In the genomic region with DNA sequence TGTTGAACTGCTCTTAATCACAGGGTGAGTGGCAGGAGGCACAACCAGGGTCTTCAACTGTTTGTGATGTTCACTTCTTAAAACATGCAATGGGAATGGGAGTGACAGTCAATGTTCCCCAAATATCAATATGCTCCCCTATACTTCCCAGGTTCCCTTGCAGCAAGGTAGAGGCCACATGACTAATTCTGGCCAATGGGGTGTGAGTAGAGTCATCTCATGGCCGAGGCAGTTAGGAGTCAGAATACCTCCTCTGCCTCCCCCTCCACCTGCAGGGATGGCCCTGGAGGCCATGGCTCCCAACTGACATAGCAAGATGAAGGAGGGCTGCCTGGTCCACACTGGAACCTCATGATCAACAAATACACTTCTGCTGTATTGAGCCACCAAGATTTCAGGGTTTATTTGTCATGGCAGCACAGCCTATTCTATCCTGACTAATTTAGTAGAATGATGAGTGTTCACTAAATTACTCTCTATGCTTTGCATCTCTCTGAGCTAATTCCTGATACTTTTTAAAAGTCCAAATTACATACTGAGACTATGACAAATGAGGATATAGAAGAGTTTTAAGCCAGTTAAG, we compare ENCODE assay signal across 25 cellular contexts. TPM values are rescaled to one million over a fixed set of nuclear protein-coding genes. Genes with fewer than 3 reads are reported as not detected.
A peak's percentile ranks its signal among the peaks of the same experiment; 100 is the strongest.
DNase-seq lines count a peak whose midpoint lies in the region; ATAC-seq, FAIRE-seq and TF ChIP-seq lines count a peak whose summit lies in the region.
"Had no signal": no experiment of that assay in that cellular context is flagged by ENCODE, and none has a peak within 500 bp of the region (broad histone marks: within the 10 kb centered on the region; RNA-seq: fewer than 3 reads in every experiment).

No MANE protein-coding gene starts in this region.

- no peaks in the 10 kb centered on the region; the same call in none of the 2 replicates for H4K20me1 ChIP-seq in K562 (replicated peaks; ENCODE audit: control insufficient read depth, insufficient read depth, low read length)

- no peaks in the 10 kb centered on the region for H3K9me3 ChIP-seq in K562 (replicated peaks; ENCODE audit: control insufficient read depth, insufficient read depth, low read depth, low read length)
- H3K9me3 ChIP-seq: A549; BLaER1 treated with 17β-estradiol and CSF1 and Interleukin-3, amounts not matched to agents 10 nM and 100 nM; Caco-2 had no signal

- H3K4me1 Mint-ChIP-seq in activated T-cell treated with anti-CD3 and anti-CD28 coated beads, Interleukin-2, amount 50 U/mL, for 24 hours (ENCODE audit: low read depth), result peaks cover 8% of the 10 kb centered on the region
- H3K4me1 Mint-ChIP-seq in activated T-cell treated with anti-CD3 and anti-CD28 coated beads, Interleukin-2, amount 50 U/mL, for 72 hours (ENCODE audit: low read depth), result peaks cover 9% of the 10 kb centered on the region
- peaks cover 0 to 8% of the 10 kb centered on the region in 2 donors for H3K4me1 Mint-ChIP-seq in natural killer cell treated with Interleukin-12 subunit alpha and Interleukin-12 subunit beta and Interleukin-15 and Interleukin-18, amount 100 ng/mL, for 72 hours (ENCODE audit: low read depth in 2 of 2)
- H3K4me1 Mint-ChIP-seq in natural killer cell, result peaks cover 4 to 16% of the 10 kb centered on the region in 2 donors

- no peaks in the 10 kb centered on the region for H3K27me3 Mint-ChIP-seq in activated T-cell treated with anti-CD3 and anti-CD28 coated beads, Interleukin-2, amount 50 U/mL, for 24 hours
- H3K27me3 Mint-ChIP-seq in activated T-cell treated with anti-CD3 and anti-CD28 coated beads, Interleukin-2, amount 50 U/mL, for 72 hours (ENCODE audit: low read depth), result no peaks in the 10 kb centered on the region
- no peaks in the 10 kb centered on the region for H3K27me3 Mint-ChIP-seq in natural killer cell treated with Interleukin-12 subunit alpha and Interleukin-12 subunit beta and Interleukin-15 and Interleukin-18, amount 100 ng/mL, for 72 hours
- no peaks in the 10 kb centered on the region for H3K27me3 Mint-ChIP-seq in natural killer cell (ENCODE audit: low read depth in 2 of 2)
- H3K27me3 Mint-ChIP-seq: B cell; CD4-positive, alpha-beta T cell had no signal

- TF ChIP-seq CTCF in natural killer cell (IDR thresholded peaks at IDR 0.05) (no peak), K562 (IDR thresholded peaks at IDR 0.05 in 2 of 3, conservative IDR thresholded peaks at IDR 0.05 in 1 of 3; ENCODE audit: insufficient read depth in 2 of 3, low read depth in 1 of 3, low read length in 3 of 3) (no peak)

- in situ Hi-C loops in K562 (cut with MboI), result no loop called here

- H3K9me1 ChIP-seq in K562 (ENCODE audit: control insufficient read depth, insufficient read depth, low read length), result no peaks in the 10 kb centered on the region

- no peak for TF ChIP-seq RAD21 in K562 (CRISPR knock-in tag; conservative IDR thresholded peaks at IDR 0.05 in 1 of 2, IDR thresholded peaks at IDR 0.05 in 1 of 2)

- H3K36me3 ChIP-seq in K562 (ENCODE audit: control insufficient read depth, insufficient read depth, low read length), result peaks cover 67% of the 10 kb centered on the region

- H3K36me3 Mint-ChIP-seq in activated T-cell treated with anti-CD3 and anti-CD28 coated beads, Interleukin-2, amount 50 U/mL, for 24 hours (ENCODE audit: low read depth), result peaks cover 82% of the 10 kb centered on the region
- peaks cover 13 to 27% of the 10 kb centered on the region in 2 donors for H3K36me3 Mint-ChIP-seq in activated T-cell treated with anti-CD3 and anti-CD28 coated beads, Interleukin-2, amount 50 U/mL, for 72 hours (ENCODE audit: insufficient read depth in 2 of 2)
- H3K36me3 Mint-ChIP-seq in natural killer cell treated with Interleukin-12 subunit alpha and Interleukin-12 subunit beta and Interleukin-15 and Interleukin-18, amount 100 ng/mL, for 72 hours, result peaks cover 28% of the 10 kb centered on the region
- peaks cover 16% of the 10 kb centered on the region for H3K36me3 Mint-ChIP-seq in natural killer cell

- CTCF ChIA-PET in K562 (lab: Yijun Ruan, JAX; ENCODE audit: low intra/inter-chr PET ratio), result no interaction called here

- no peak for ATAC-seq in activated T-cell treated with anti-CD3 and anti-CD28 coated beads, Interleukin-2, amount 50 U/mL, for 72 hours (replicated peaks in 1 of 2)
- no peak for ATAC-seq in natural killer cell treated with Interleukin-12 subunit alpha and Interleukin-12 subunit beta and Interleukin-15 and Interleukin-18, amount 100 ng/mL, for 72 hours
- ATAC-seq in natural killer cell (no peak), K562 (no peak), HG02840 (IDR thresholded peaks at IDR 0.05; ENCODE audit: low FRiP score, unreplicated experiment) (no peak)
- ATAC-seq: A549; CD8-positive, alpha-beta T cell had no signal

- 75% methylated on average over 1 of the region's 1 CpG for WGBS in K562 (ENCODE audit: insufficient coverage, low coverage, missing lambda C conversion rate)

- no peak overlapping the region for H2AFZ ChIP-seq in K562 (ENCODE audit: low read depth, low read length)

- FAIRE-seq in K562 (lab: Jason Lieb, UNC), result no peak
- FAIRE-seq: A549, D721Med, G401.6, GM12891, GM19239 had no signal

- DNase-seq in activated T-cell treated with anti-CD3 and anti-CD28 coated beads, Interleukin-2, amount 50 U/mL, for 24 hours, result no peak
- no peak for DNase-seq in activated T-cell treated with anti-CD3 and anti-CD28 coated beads, Interleukin-2, amount 50 U/mL, for 72 hours
- peak; percentile 56 for DNase-seq in natural killer cell treated with Interleukin-12 subunit alpha and Interleukin-12 subunit beta and Interleukin-15 and Interleukin-18, amount 100 ng/mL, for 72 hours (ENCODE audit: low spot score)
- DNase-seq in natural killer cell, result no peak
- DNase-seq in K562 (ENCODE audit: extremely low read depth in 1 of 4, low spot score in 3 of 4), result peak in 3 of 4 experiments; percentile 23 to 73 (median 66)
- no peak for DNase-seq in NCI-H774 (lab: John Stamatoyannopoulos, UW)
- DNase-seq: AML-193; Caco-2; Calu3; CD4-positive, alpha-beta T cell; CD8-positive, alpha-beta T cell; DMS79 treated with DMSO at 0.1 percent for 48 hours; GF-D8 had no signal

- H3K4me3 Mint-ChIP-seq in activated T-cell treated with anti-CD3 and anti-CD28 coated beads, Interleukin-2, amount 50 U/mL, for 24 hours, result no peak overlapping the region
- H3K4me3 Mint-ChIP-seq in activated T-cell treated with anti-CD3 and anti-CD28 coated beads, Interleukin-2, amount 50 U/mL, for 72 hours, result no peak overlapping the region
- no peak overlapping the region for H3K4me3 Mint-ChIP-seq in natural killer cell treated with Interleukin-12 subunit alpha and Interleukin-12 subunit beta and Interleukin-15 and Interleukin-18, amount 100 ng/mL, for 72 hours
- no peak overlapping the region for H3K4me3 Mint-ChIP-seq in natural killer cell
- H3K4me3 Mint-ChIP-seq: B cell; CD4-positive, alpha-beta T cell; CD8-positive, alpha-beta T cell had no signal

- POLR2A ChIA-PET in K562 (lab: Yijun Ruan, JAX), result no interaction called here

- H3K4me3 ChIP-seq in K562, result no peak overlapping the region
- H3K4me3 ChIP-seq: A549; BLaER1 treated with 17β-estradiol and CSF1 and Interleukin-3, amounts not matched to agents 10 nM and 100 nM had no signal

- H3K79me2 ChIP-seq in K562 (ENCODE audit: control insufficient read depth, insufficient read depth, low read length), result peaks cover 5% of the 10 kb centered on the region; the same call in 2 of the 3 replicates

- no peak for TF ChIP-seq POLR2A in K562 (conservative IDR thresholded peaks at IDR 0.05)

- BruUV-seq in K562 (replicated peaks; lab: Mats Ljungman, UMichigan), result no TSS peak

- no peaks in the 10 kb centered on the region for H3K27me3 ChIP-seq in K562 (ENCODE audit: control insufficient read depth in 2 of 2, insufficient read depth in 2 of 2, low read length in 2 of 2)
- H3K27me3 ChIP-seq: BLaER1 treated with 17β-estradiol and CSF1 and Interleukin-3, amounts not matched to agents 10 nM and 100 nM had no signal

- H3K9ac ChIP-seq in K562 (ENCODE audit: insufficient read depth in 1 of 2, low read depth in 2 of 2, low read length in 2 of 2), result no peak overlapping the region
- H3K9ac ChIP-seq: BLaER1 treated with 17β-estradiol and CSF1 and Interleukin-3, amounts not matched to agents 10 nM and 100 nM had no signal

- no peak overlapping the region for H3K4me2 ChIP-seq in K562 (ENCODE audit: insufficient read depth, low read length)
- H3K4me2 ChIP-seq: A549; BLaER1 treated with 17β-estradiol and CSF1 and Interleukin-3, amounts not matched to agents 10 nM and 100 nM had no signal

- H3K4me1 ChIP-seq in K562 (replicated peaks in 1 of 2; ENCODE audit: control insufficient read depth in 2 of 2, insufficient read depth in 2 of 2, low read length in 2 of 2), result no peaks in the 10 kb centered on the region; a peak in 2 of 5 replicates
- H3K4me1 ChIP-seq: BLaER1 treated with 17β-estradiol and CSF1 and Interleukin-3, amounts not matched to agents 10 nM and 100 nM; Caco-2 had no signal

- peak overlapping the region; percentile 50 for H3K27ac Mint-ChIP-seq in activated T-cell treated with anti-CD3 and anti-CD28 coated beads, Interleukin-2, amount 50 U/mL, for 24 hours
- no peak overlapping the region for H3K27ac Mint-ChIP-seq in activated T-cell treated with anti-CD3 and anti-CD28 coated beads, Interleukin-2, amount 50 U/mL, for 72 hours
- H3K27ac Mint-ChIP-seq in natural killer cell treated with Interleukin-12 subunit alpha and Interleukin-12 subunit beta and Interleukin-15 and Interleukin-18, amount 100 ng/mL, for 72 hours, result no peak overlapping the region
- H3K27ac Mint-ChIP-seq in natural killer cell, result no peak overlapping the region
- H3K27ac Mint-ChIP-seq: B cell; CD4-positive, alpha-beta T cell; CD8-positive, alpha-beta T cell had no signal

- H3K9me3 Mint-ChIP-seq in activated T-cell treated with anti-CD3 and anti-CD28 coated beads, Interleukin-2, amount 50 U/mL, for 24 hours, result no peaks in the 10 kb centered on the region
- H3K9me3 Mint-ChIP-seq in activated T-cell treated with anti-CD3 and anti-CD28 coated beads, Interleukin-2, amount 50 U/mL, for 72 hours, result peaks cover 0 to 5% of the 10 kb centered on the region in 2 donors
- H3K9me3 Mint-ChIP-seq in natural killer cell treated with Interleukin-12 subunit alpha and Interleukin-12 subunit beta and Interleukin-15 and Interleukin-18, amount 100 ng/mL, for 72 hours, result no peaks in the 10 kb centered on the region
- H3K9me3 Mint-ChIP-seq in natural killer cell, result no peaks in the 10 kb centered on the region
- H3K9me3 Mint-ChIP-seq: CD4-positive, alpha-beta T cell had no signal

- H3K27ac ChIP-seq in K562 (ENCODE audit: extremely low read depth, low read depth, low read length), result no peak overlapping the region
- H3K27ac ChIP-seq: 22Rv1; A549; BLaER1 treated with 17β-estradiol and CSF1 and Interleukin-3, amounts not matched to agents 10 nM and 100 nM; C4-2B had no signal

- intact Hi-C loops in natural killer cell (cut with micrococcal nuclease) (no loop called here), K562 (cut with micrococcal nuclease) (no loop called here)

- no peak for TF ChIP-seq EP300 in K562 (IDR thresholded peaks at IDR 0.05; ENCODE audit: low read length)

RNA-seq across cellular contexts. Expression of a gene that starts 8.9 kb away (rescaled TPM):
- total RNA-seq in activated T-cell treated with anti-CD3 and anti-CD28 coated beads, Interleukin-2, amount 50 U/mL, for 72 hours, result 10 to 100 TPM; 59.7 to 65.5 TPM
- 10 to 100 TPM; 52.1 to 70.9 TPM for total RNA-seq in natural killer cell treated with Interleukin-12 subunit alpha and Interleukin-12 subunit beta and Interleukin-15 and Interleukin-18, amount 100 ng/mL, for 72 hours
- total RNA-seq in natural killer cell (100 to 1,000 TPM in 1 of 3 donors, 10 to 100 TPM in 2; 82.7 to 105 (median 93.7) TPM), K562 (2014; rRNA removed) (32.7 and 34.8 TPM in 2 replicates), K562 (2014; rRNA removed; fragmentation: Illumina TruSeq; extraction: Trizol) (43.3 and 49.8 TPM in 2 replicates), K562 (2015; rRNA removed; fragmentation: Illumina TruSeq; extraction: Trizol) (42.9 TPM in 2 replicates), K562 (2021) (49.7 and 54.4 TPM in 2 replicates)
- 91.2 and 165 TPM in 2 replicates for total RNA-seq in K562 (2011; cell fraction: chromatin; rRNA removed; ENCODE audit: low replicate concordance)
- 66.3 and 85.0 TPM in 2 replicates for total RNA-seq in K562 (2011; cell fraction: nucleolus; rRNA removed)
- total RNA-seq in K562 (2011; cell fraction: nucleoplasm; rRNA removed), result 86.5 and 113 TPM in 2 replicates
- polyA plus RNA-seq in K562 (2011; rRNA removed) (42.8 and 45.3 TPM in 2 replicates), K562 (2014; fragmentation: Illumina TruSeq; extraction: Trizol) (79.4 and 94.3 TPM in 2 replicates), K562 (2014; fragmentation: Nextera tagmentation; extraction: Ambion mirVana) (10 to 100 TPM; 33.3 to 55.9 TPM), K562 (2014; rRNA removed) (25.6 and 35.9 TPM in 2 replicates)
- polyA plus RNA-seq in K562 (2011; cell fraction: cytosol; rRNA removed), result 34.7 and 47.2 TPM in 2 replicates
- 43.9 and 50.7 TPM in 2 replicates for polyA plus RNA-seq in K562 (2011; cell fraction: nucleus; rRNA removed)
- polyA plus RNA-seq in K562 (2012), result 57.4 and 62.2 TPM in 2 replicates
- polyA minus RNA-seq in K562 (2011; rRNA and poly(A)+ RNA removed), result 23.6 and 24.3 TPM in 2 replicates
- polyA minus RNA-seq in K562 (2011; cell fraction: cytosol; rRNA and poly(A)+ RNA removed), result 15.4 and 22.8 TPM in 2 replicates
- polyA minus RNA-seq in K562 (2011; cell fraction: nucleus; rRNA and poly(A)+ RNA removed), result 21.0 and 35.8 TPM in 2 replicates

RNA-seq across cellular contexts. Expression of a gene that starts 9.5 kb away (rescaled TPM):
- total RNA-seq in activated T-cell treated with anti-CD3 and anti-CD28 coated beads, Interleukin-2, amount 50 U/mL, for 72 hours, result 10 to 100 TPM; 13.2 to 19.7 TPM
- total RNA-seq in natural killer cell treated with Interleukin-12 subunit alpha and Interleukin-12 subunit beta and Interleukin-15 and Interleukin-18, amount 100 ng/mL, for 72 hours, result 10 to 100 TPM in 1 of 2 donors, 1 to 10 TPM in 1; 6.2 to 10.3 TPM
- total RNA-seq in natural killer cell (10 to 100 TPM in 2 of 3 donors, 1 to 10 TPM in 1; 7.9 to 16.2 (median 12.9) TPM), K562 (2014; rRNA removed) (24.0 and 27.6 TPM in 2 replicates), K562 (2014; rRNA removed; fragmentation: Illumina TruSeq; extraction: Trizol) (31.0 and 31.6 TPM in 2 replicates), K562 (2015; rRNA removed; fragmentation: Illumina TruSeq; extraction: Trizol) (30.8 and 32.0 TPM in 2 replicates), K562 (2021) (28.5 and 33.9 TPM in 2 replicates)
- total RNA-seq in K562 (2011; cell fraction: chromatin; rRNA removed; ENCODE audit: low replicate concordance), result 62.3 and 79.4 TPM in 2 replicates
- total RNA-seq in K562 (2011; cell fraction: nucleolus; rRNA removed), result 43.7 and 50.0 TPM in 2 replicates
- 58.1 and 66.7 TPM in 2 replicates for total RNA-seq in K562 (2011; cell fraction: nucleoplasm; rRNA removed)
- polyA plus RNA-seq in K562 (2011; rRNA removed) (20.8 and 27.9 TPM in 2 replicates), K562 (2014; fragmentation: Illumina TruSeq; extraction: Trizol) (26.1 and 30.0 TPM in 2 replicates), K562 (2014; fragmentation: Nextera tagmentation; extraction: Ambion mirVana) (10 to 100 TPM in 1 of 2 experiments, 1 to 10 TPM in 1; 8.2 to 34.0 TPM), K562 (2014; rRNA removed) (19.2 and 19.7 TPM in 2 replicates)
- 13.4 TPM in 2 replicates for polyA plus RNA-seq in K562 (2011; cell fraction: cytosol; rRNA removed)
- 34.3 and 42.1 TPM in 2 replicates for polyA plus RNA-seq in K562 (2011; cell fraction: nucleus; rRNA removed)
- polyA plus RNA-seq in K562 (2012), result 15.3 and 16.4 TPM in 2 replicates
- polyA minus RNA-seq in K562 (2011; rRNA and poly(A)+ RNA removed), result 39.3 and 45.2 TPM in 2 replicates
- polyA minus RNA-seq in K562 (2011; cell fraction: cytosol; rRNA and poly(A)+ RNA removed), result 11.9 and 21.9 TPM in 2 replicates
- 21.1 and 29.0 TPM in 2 replicates for polyA minus RNA-seq in K562 (2011; cell fraction: nucleus; rRNA and poly(A)+ RNA removed)

RNA-seq across cellular contexts. Expression of a gene that starts 55.3 kb away (rescaled TPM):
- not detected for total RNA-seq in activated T-cell treated with anti-CD3 and anti-CD28 coated beads, Interleukin-2, amount 50 U/mL, for 72 hours
- total RNA-seq in natural killer cell treated with Interleukin-12 subunit alpha and Interleukin-12 subunit beta and Interleukin-15 and Interleukin-18, amount 100 ng/mL, for 72 hours, result not detected
- total RNA-seq in natural killer cell (under 1 TPM in 2 of 3 donors, not detected in 1; 0.40 to 0.75 TPM), K562 (2014; rRNA removed) (not detected in 2 replicates), K562 (2014; rRNA removed; fragmentation: Illumina TruSeq; extraction: Trizol) (not detected in 2 replicates), K562 (2015; rRNA removed; fragmentation: Illumina TruSeq; extraction: Trizol) (not detected in 2 replicates), K562 (2021) (not detected in 2 replicates)
- not detected in 2 replicates for total RNA-seq in K562 (2011; cell fraction: chromatin; rRNA removed; ENCODE audit: low replicate concordance)
- not detected in 2 replicates for total RNA-seq in K562 (2011; cell fraction: nucleolus; rRNA removed)
- not detected in 2 replicates for total RNA-seq in K562 (2011; cell fraction: nucleoplasm; rRNA removed)
- polyA plus RNA-seq in K562 (2011; rRNA removed) (not detected in 2 replicates), K562 (2014; fragmentation: Illumina TruSeq; extraction: Trizol) (not detected in 2 replicates), K562 (2014; fragmentation: Nextera tagmentation; extraction: Ambion mirVana) (not detected), K562 (2014; rRNA removed) (not detected in 2 replicates)
- polyA plus RNA-seq in K562 (2011; cell fraction: cytosol; rRNA removed), result not detected in 2 replicates
- polyA plus RNA-seq in K562 (2011; cell fraction: nucleus; rRNA removed), result 0.04 TPM in 1 of 2 replicates, not detected in the other
- polyA plus RNA-seq in K562 (2012), result not detected in 2 replicates
- not detected in 2 replicates for polyA minus RNA-seq in K562 (2011; rRNA and poly(A)+ RNA removed)
- polyA minus RNA-seq in K562 (2011; cell fraction: cytosol; rRNA and poly(A)+ RNA removed), result not detected in 2 replicates
- not detected in 2 replicates for polyA minus RNA-seq in K562 (2011; cell fraction: nucleus; rRNA and poly(A)+ RNA removed)
- total RNA-seq: A172; B cell; Caco-2; Calu3; CD8-positive, alpha-beta T cell had no signal
- polyA plus RNA-seq: A549, BJ had no signal

Comparison
In these comparisons a context has a peak if more than half of its experiments do, and no peak if none do; other contexts are left out.
1. DNase-seq: peak in natural killer cell treated with Interleukin-12 subunit alpha and Interleukin-12 subunit beta and Interleukin-15 and Interleukin-18, amount 100 ng/mL, for 72 hours (single experiment) and K562 (3 of 4); none in activated T-cell treated with anti-CD3 and anti-CD28 coated beads, Interleukin-2, amount 50 U/mL, for 24 hours (single experiment), activated T-cell treated with anti-CD3 and anti-CD28 coated beads, Interleukin-2, amount 50 U/mL, for 72 hours (0 of 2), natural killer cell (single experiment) and NCI-H774 (single experiment).